In the genomic region with DNA sequence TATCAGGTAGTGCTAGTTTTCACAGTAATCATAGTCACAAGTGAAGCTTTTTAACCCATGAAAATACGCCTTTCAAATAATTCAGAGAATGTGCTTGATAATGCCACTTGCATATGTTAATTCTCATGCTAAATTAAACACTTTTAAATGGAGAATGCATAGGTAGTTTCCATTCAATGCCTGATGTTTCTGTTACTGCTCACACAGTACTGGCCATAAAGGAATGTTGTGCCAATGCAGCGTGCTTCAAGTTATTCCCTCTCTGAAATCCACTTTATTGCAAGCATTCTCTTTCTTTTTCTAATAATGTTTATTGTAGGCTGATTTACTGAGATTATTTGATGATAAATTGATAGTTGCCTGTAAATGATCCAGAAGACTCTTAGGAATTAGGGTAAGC, we compare ENCODE assay signal across 24 cellular contexts.
DNase-seq lines count a peak whose midpoint lies in the region; ATAC-seq, FAIRE-seq and TF ChIP-seq lines count a peak whose summit lies in the region.
"Had no signal": no experiment of that assay in that cellular context is flagged by ENCODE, and none has a peak within 500 bp of the region (broad histone marks: within the 10 kb centered on the region; RNA-seq: fewer than 3 reads in every experiment).

No MANE protein-coding gene starts in this region.

- ATAC-seq in GM23338 = peak; percentile 70
- no peak for ATAC-seq in GM21390 (IDR thresholded peaks at IDR 0.05; ENCODE audit: unreplicated experiment)
- ATAC-seq: A549; CD8-positive, alpha-beta T cell had no signal

- no peak for TF ChIP-seq RAD21 in H1 (IDR thresholded peaks at IDR 0.05 in 1 of 2, conservative IDR thresholded peaks at IDR 0.05 in 1 of 2; ENCODE audit: low read depth in 2 of 2, low read length in 2 of 2)

- no peak overlapping the region; the same call in 1 of the 2 replicates for H3K27ac ChIP-seq in GM23338 (ENCODE audit: low read depth)
- H3K27ac ChIP-seq in HUES64 (ENCODE audit: low read depth, low read length) = 0 out of 2 replicates have a peak overlapping the region, but pooled peaks have one; percentile 20
- H3K27ac ChIP-seq in H1 (ENCODE audit: low read depth, low read length) = no peak overlapping the region
- no peak overlapping the region for H3K27ac ChIP-seq in iPS-18a (ENCODE audit: low read length)
- H3K27ac ChIP-seq: 22Rv1; A549; BLaER1 treated with 17β-estradiol and CSF1 and Interleukin-3, amounts not matched to agents 10 nM and 100 nM; C4-2B had no signal

- no peak overlapping the region for H4K91ac ChIP-seq in H1 (replicated peaks; ENCODE audit: insufficient read length, low read length)

- H2BK20ac ChIP-seq in H1 (ENCODE audit: low read length) = no peak overlapping the region

- H3K27ac Mint-ChIP-seq in GM23338 = no peak overlapping the region
- H3K27ac Mint-ChIP-seq: B cell; CD4-positive, alpha-beta T cell; CD8-positive, alpha-beta T cell had no signal

- H3K9me2 ChIP-seq in GM23338 (ENCODE audit: insufficient read depth) = peaks cover 3% of the 10 kb centered on the region; the same call in 1 of the 2 replicates

- H3K4me3 Mint-ChIP-seq in GM23338 = no peak overlapping the region
- H3K4me3 Mint-ChIP-seq: B cell; CD4-positive, alpha-beta T cell; CD8-positive, alpha-beta T cell had no signal

- H2AK5ac ChIP-seq in H1 (ENCODE audit: low read depth, low read length) = no peak overlapping the region

- H3K79me1 ChIP-seq in H1 (ENCODE audit: low read depth, low read length) = no peaks in the 10 kb centered on the region

- H2BK120ac ChIP-seq in H1 (replicated peaks; ENCODE audit: low read depth, low read length) = no peak overlapping the region

- H3K4me3 ChIP-seq in GM23338 = no peak overlapping the region
- H3K4me3 ChIP-seq in HUES64 (ENCODE audit: low read length) = no peak overlapping the region
- H3K4me3 ChIP-seq in H1 (ENCODE audit: extremely low read depth in 1 of 4, insufficient read depth in 2 of 4, low read depth in 3 of 4, low read length in 4 of 4) = no peak overlapping the region; a peak in 1 of 8 replicates
- H3K4me3 ChIP-seq in iPS-18a (ENCODE audit: low read length) = peak overlapping the region; percentile 1
- H3K4me3 ChIP-seq: A549; BLaER1 treated with 17β-estradiol and CSF1 and Interleukin-3, amounts not matched to agents 10 nM and 100 nM had no signal

- no peaks in the 10 kb centered on the region for H3K27me3 ChIP-seq in GM23338 (ENCODE audit: insufficient read depth)
- H3K27me3 ChIP-seq in HUES64 (ENCODE audit: insufficient read depth, low read length) = no peaks in the 10 kb centered on the region
- no peaks in the 10 kb centered on the region for H3K27me3 ChIP-seq in H1 (replicated peaks in 1 of 4; ENCODE audit: control insufficient read depth in 3 of 4, extremely low read depth in 1 of 4, insufficient read depth in 3 of 4, low read length in 3 of 4)
- H3K27me3 ChIP-seq in iPS-18a (ENCODE audit: control insufficient read depth, insufficient read depth, low read length) = no peaks in the 10 kb centered on the region
- H3K27me3 ChIP-seq: BLaER1 treated with 17β-estradiol and CSF1 and Interleukin-3, amounts not matched to agents 10 nM and 100 nM had no signal

- peak; percentile 29 for DNase-seq in GM23338 (ENCODE audit: low spot score)
- no peak for DNase-seq in H1 (ENCODE audit: low read depth in 1 of 2, low spot score in 2 of 2)
- DNase-seq in activated CD4-positive, alpha-beta T cell treated with anti-CD3 and anti-CD28 coated beads, Interleukin-2, amount 50 U/mL, for 4 hours = no peak
- DNase-seq in occipital lobe (lab: John Stamatoyannopoulos, UW) = no peak
- no peak for DNase-seq in H54 (ENCODE audit: insufficient read length, low spot score)
- DNase-seq: AML-193; Caco-2; Calu3; CD4-positive, alpha-beta T cell; CD8-positive, alpha-beta T cell; DMS79 treated with DMSO at 0.1 percent for 48 hours; GF-D8 had no signal

- no peak for TF ChIP-seq POLR2A in H1 (IDR thresholded peaks at IDR 0.05; ENCODE audit: control extremely low read depth in 1 of 2, low read depth in 2 of 2, low read length in 2 of 2)
- TF ChIP-seq POLR2A in H54 (IDR thresholded peaks at IDR 0.05; ENCODE audit: low read depth, low read length) = no peak

- H2BK15ac ChIP-seq in H1 (ENCODE audit: low read length) = no peak overlapping the region

- TF ChIP-seq CTCF in GM23338 (conservative IDR thresholded peaks at IDR 0.05; ENCODE audit: low read depth in 2 of 2) = no peak
- TF ChIP-seq CTCF in H1 (IDR thresholded peaks at IDR 0.05; ENCODE audit: control extremely low read depth in 1 of 3, insufficient read depth in 1 of 3, low read depth in 1 of 3, low read length in 3 of 3) = no peak

- no peak overlapping the region for H3K4ac ChIP-seq in H1 (replicated peaks; ENCODE audit: insufficient read length, low read depth, low read length)

- H3K9me3 Mint-ChIP-seq in GM23338 = no peaks in the 10 kb centered on the region
- H3K9me3 Mint-ChIP-seq: CD4-positive, alpha-beta T cell; CD8-positive, alpha-beta T cell had no signal

- H3K9ac ChIP-seq in HUES64 (ENCODE audit: low read depth, low read length) (no peak overlapping the region), H1 (replicated peaks in 1 of 4; ENCODE audit: extremely low read depth in 1 of 4, low read depth in 3 of 4, low read length in 3 of 4) (no peak overlapping the region), iPS-18a (ENCODE audit: low read length) (no peak overlapping the region)
- H3K9ac ChIP-seq: BLaER1 treated with 17β-estradiol and CSF1 and Interleukin-3, amounts not matched to agents 10 nM and 100 nM had no signal

- H2AFZ ChIP-seq in GM23338 = no peak overlapping the region
- H2AFZ ChIP-seq in H1 (ENCODE audit: low read length) = no peak overlapping the region

- H3K36me3 ChIP-seq in GM23338 (ENCODE audit: insufficient read depth) = no peaks in the 10 kb centered on the region
- H3K36me3 ChIP-seq in HUES64 (ENCODE audit: insufficient read depth, low read length) = no peaks in the 10 kb centered on the region
- H3K36me3 ChIP-seq in H1 (ENCODE audit: control insufficient read depth in 2 of 4, insufficient read depth in 4 of 4, low read length in 3 of 4) = no peaks in the 10 kb centered on the region
- H3K36me3 ChIP-seq in iPS-18a (ENCODE audit: control insufficient read depth, low read depth, low read length) = no peaks in the 10 kb centered on the region
- H3K36me3 ChIP-seq: BLaER1 treated with 17β-estradiol and CSF1 and Interleukin-3, amounts not matched to agents 10 nM and 100 nM had no signal

- peaks cover 3% of the 10 kb centered on the region; the same call in 2 of the 3 replicates for H3K4me1 Mint-ChIP-seq in GM23338
- H3K4me1 Mint-ChIP-seq: B cell had no signal

- H3F3A ChIP-seq in GM23338 (replicated peaks; ENCODE audit: low read depth) = no peaks in the 10 kb centered on the region

- H3K56ac ChIP-seq in H1 (replicated peaks; ENCODE audit: insufficient read length, low read depth, low read length) = no peak overlapping the region

- TF ChIP-seq EP300 in H1 (IDR thresholded peaks at IDR 0.05; ENCODE audit: borderline replicate concordance in 1 of 2, low read depth in 2 of 2, low read length in 2 of 2) = no peak

- H3K14ac ChIP-seq in H1 (ENCODE audit: insufficient read length) = no peak overlapping the region

- no peak for FAIRE-seq in H1 (lab: Jason Lieb, UNC)
- FAIRE-seq in H54 (lab: Jason Lieb, UNC) = no peak
- FAIRE-seq: A549, D721Med, G401.6, GM12891, GM19239 had no signal

- H2BK5ac ChIP-seq in H1 (ENCODE audit: low read depth, low read length) = no peak overlapping the region

- WGBS in HUES64 = 83% methylated on average over 1 of the region's 2 CpGs
- WGBS in H1 (ENCODE audit: extremely low coverage in 1 of 2, insufficient coverage in 1 of 2, insufficient read length in 1 of 2, insufficient replicate concordance in 2 of 2, low coverage in 1 of 2, low lambda C conversion rate in 2 of 2, missing lambda C conversion rate in 1 of 2), 2 experiments = 31% methylated on average over 2 of the region's 2 CpGs; no CpG with 5 or more reads in 1 of the 2 experiments

- H3K4me1 ChIP-seq in GM23338 (ENCODE audit: insufficient read depth) (peaks cover 21% of the 10 kb centered on the region), HUES64 (ENCODE audit: insufficient read depth, low read length) (peaks cover 21% of the 10 kb centered on the region), H1 (replicated peaks in 1 of 4; ENCODE audit: control insufficient read depth in 3 of 4, insufficient read depth in 4 of 4, low read length in 3 of 4) (peaks cover 0 to 10% (median 2%) of the 10 kb centered on the region in 4 experiments; a peak in 2 of 7 replicates), iPS-18a (ENCODE audit: control insufficient read depth, low read depth, low read length) (peaks cover 20% of the 10 kb centered on the region)
- H3K4me1 ChIP-seq: A549; BLaER1 treated with 17β-estradiol and CSF1 and Interleukin-3, amounts not matched to agents 10 nM and 100 nM; Caco-2 had no signal

- no peaks in the 10 kb centered on the region for H3K36me3 Mint-ChIP-seq in GM23338 (ENCODE audit: low read depth)
- H3K36me3 Mint-ChIP-seq: CD8-positive, alpha-beta T cell had no signal

- POLR2A ChIA-PET in H1 (lab: Charles Lee; ENCODE audit: partially characterized antibody) = interaction anchor here (0.7 kb wide), 1 partner anchor 45 kb away, joined by 3 read pairs; no protein-coding TSS in a partner anchor

- H4K20me1 ChIP-seq in GM23338 (replicated peaks; ENCODE audit: insufficient read depth) = no peaks in the 10 kb centered on the region
- H4K20me1 ChIP-seq in H1 (replicated peaks in 1 of 2; ENCODE audit: control insufficient read depth in 1 of 2, insufficient read depth in 2 of 2, low read length in 2 of 2) = no peaks in the 10 kb centered on the region
- H4K20me1 ChIP-seq: BLaER1 treated with 17β-estradiol and CSF1 and Interleukin-3, amounts not matched to agents 10 nM and 100 nM had no signal

- no peak overlapping the region for H4K5ac ChIP-seq in H1 (ENCODE audit: insufficient read length, low read depth, low read length)

- CTCF ChIA-PET in H1 (lab: Charles Lee; ENCODE audit: partially characterized antibody) = interaction anchor here (0.9 kb wide), 1 partner anchor 11 kb away, joined by 4 read pairs; no protein-coding TSS in a partner anchor

- H3K18ac ChIP-seq in H1 (ENCODE audit: extremely low read depth, low read length) = no peak overlapping the region

- H4K8ac ChIP-seq in H1 (ENCODE audit: extremely low read depth, insufficient read depth, low read length) = no peak overlapping the region

- no peak overlapping the region for H3K23ac ChIP-seq in H1 (ENCODE audit: insufficient read length)

- H3K9me3 ChIP-seq in HUES64 (ENCODE audit: insufficient read depth, low read depth, low read length) = no peaks in the 10 kb centered on the region
- H3K9me3 ChIP-seq in H1 (ENCODE audit: insufficient read depth in 2 of 2, low read depth in 1 of 2, low read length in 1 of 2) = no peaks in the 10 kb centered on the region
- no peaks in the 10 kb centered on the region for H3K9me3 ChIP-seq in iPS-18a (ENCODE audit: control insufficient read depth, low read depth, low read length)
- H3K9me3 ChIP-seq: A549; BLaER1 treated with 17β-estradiol and CSF1 and Interleukin-3, amounts not matched to agents 10 nM and 100 nM; Caco-2 had no signal

- no peaks in the 10 kb centered on the region for H3K23me2 ChIP-seq in H1 (ENCODE audit: low read depth, low read length)

- no peak overlapping the region for H2BK12ac ChIP-seq in H1 (ENCODE audit: low read depth, low read length)

- no peaks in the 10 kb centered on the region for H3K27me3 Mint-ChIP-seq in GM23338 (ENCODE audit: insufficient read depth, low read depth, poor library complexity)
- H3K27me3 Mint-ChIP-seq: B cell; CD4-positive, alpha-beta T cell had no signal

- peak overlapping the region; percentile 44 for H3K4me2 ChIP-seq in GM23338
- peak overlapping the region; percentile 31 to 37; a peak in 2 of 4 replicates for H3K4me2 ChIP-seq in H1 (ENCODE audit: insufficient read depth in 1 of 2, low read depth in 2 of 2, low read length in 2 of 2)
- H3K4me2 ChIP-seq: A549; BLaER1 treated with 17β-estradiol and CSF1 and Interleukin-3, amounts not matched to agents 10 nM and 100 nM had no signal

- H3K79me2 ChIP-seq in GM23338 (replicated peaks; ENCODE audit: insufficient read depth) (no peaks in the 10 kb centered on the region), H1 (ENCODE audit: control insufficient read depth in 1 of 2, insufficient read depth in 2 of 2, low read length in 2 of 2) (no peaks in the 10 kb centered on the region)
